ENCODE assay signal across 26 cellular contexts in genomic region chr22:28728621-28729313, GRCh38. TPM values are rescaled to one million over a fixed set of nuclear protein-coding genes. Genes with fewer than 3 reads are reported as not detected.
A peak's percentile ranks its signal among the peaks of the same experiment; 100 is the strongest.
DNase-seq lines count a peak whose midpoint lies in the region; ATAC-seq and TF ChIP-seq lines count a peak whose summit lies in the region.
"Had no signal": no experiment of that assay in that cellular context is flagged by ENCODE, and none has a peak within 500 bp of the region (broad histone marks: within the 10 kb centered on the region; RNA-seq: fewer than 3 reads in every experiment).

No MANE protein-coding gene starts in this region.

- H3K9me3 ChIP-seq in endodermal cell (ENCODE audit: control insufficient read depth, low read length), result no peaks in the 10 kb centered on the region
- H3K9me3 ChIP-seq: SJCRH30, thoracic aorta, vagina had no signal

- no peaks in the 10 kb centered on the region for H3K9me3 Mint-ChIP-seq in activated naive CD8-positive, alpha-beta T cell treated with anti-CD3 and anti-CD28 coated beads, Interleukin-2, amount 50 U/mL, for 24 hours
- no peaks in the 10 kb centered on the region for H3K9me3 Mint-ChIP-seq in activated naive CD8-positive, alpha-beta T cell treated with anti-CD3 and anti-CD28 coated beads for 36 hours
- H3K9me3 Mint-ChIP-seq in endodermal cell (no peaks in the 10 kb centered on the region), memory B cell (no peaks in the 10 kb centered on the region), type B pancreatic cell (no peaks in the 10 kb centered on the region)
- H3K9me3 Mint-ChIP-seq: activated CD4-positive, alpha-beta memory T cell treated with anti-CD3 and anti-CD28 coated beads, Interleukin-2, amount 10 ng/mL, durations not matched to agents 7 days and 5 days; activated naive CD4-positive, alpha-beta T cell treated with anti-CD3 and anti-CD28 coated beads, Interleukin-2, amount 50 U/mL, for 72 hours; CD8-positive, alpha-beta T cell; central memory CD8-positive, alpha-beta T cell had no signal

- peaks cover 37% of the 10 kb centered on the region for H3K36me3 ChIP-seq in endodermal cell (ENCODE audit: control insufficient read depth, insufficient read depth, low read length)
- H3K36me3 ChIP-seq: thoracic aorta, vagina had no signal

- H3K27me3 Mint-ChIP-seq in activated naive CD8-positive, alpha-beta T cell treated with anti-CD3 and anti-CD28 coated beads, Interleukin-2, amount 50 U/mL, for 24 hours, result no peaks in the 10 kb centered on the region
- H3K27me3 Mint-ChIP-seq in activated naive CD8-positive, alpha-beta T cell treated with anti-CD3 and anti-CD28 coated beads for 36 hours, result no peaks in the 10 kb centered on the region
- H3K27me3 Mint-ChIP-seq in endodermal cell (ENCODE audit: insufficient read depth), result no peaks in the 10 kb centered on the region
- H3K27me3 Mint-ChIP-seq in memory B cell, result no peaks in the 10 kb centered on the region
- H3K27me3 Mint-ChIP-seq in type B pancreatic cell, result no peaks in the 10 kb centered on the region
- H3K27me3 Mint-ChIP-seq: activated CD4-positive, alpha-beta memory T cell treated with anti-CD3 and anti-CD28 coated beads, Interleukin-2, amount 10 ng/mL, durations not matched to agents 7 days and 5 days; central memory CD8-positive, alpha-beta T cell had no signal

- no peaks in the 10 kb centered on the region for H3K27me3 ChIP-seq in endodermal cell (ENCODE audit: control insufficient read depth, insufficient read depth, low read length, poor library complexity, severe bottlenecking)
- H3K27me3 ChIP-seq: hepatocyte, SJCRH30, vagina had no signal

- no peak overlapping the region for H3K4me3 Mint-ChIP-seq in activated naive CD8-positive, alpha-beta T cell treated with anti-CD3 and anti-CD28 coated beads, Interleukin-2, amount 50 U/mL, for 24 hours
- H3K4me3 Mint-ChIP-seq in activated naive CD8-positive, alpha-beta T cell treated with anti-CD3 and anti-CD28 coated beads for 36 hours, result no peak overlapping the region
- H3K4me3 Mint-ChIP-seq in endodermal cell (no peak overlapping the region), memory B cell (no peak overlapping the region), type B pancreatic cell (no peak overlapping the region)
- H3K4me3 Mint-ChIP-seq: activated CD4-positive, alpha-beta memory T cell treated with anti-CD3 and anti-CD28 coated beads, Interleukin-2, amount 10 ng/mL, durations not matched to agents 7 days and 5 days; CD8-positive, alpha-beta T cell; central memory CD8-positive, alpha-beta T cell had no signal

- H3K36me3 Mint-ChIP-seq in activated naive CD8-positive, alpha-beta T cell treated with anti-CD3 and anti-CD28 coated beads, Interleukin-2, amount 50 U/mL, for 24 hours (ENCODE audit: low read depth), result peaks cover 12% of the 10 kb centered on the region
- peaks cover 17% of the 10 kb centered on the region for H3K36me3 Mint-ChIP-seq in activated naive CD8-positive, alpha-beta T cell treated with anti-CD3 and anti-CD28 coated beads for 36 hours
- H3K36me3 Mint-ChIP-seq in endodermal cell (ENCODE audit: low read depth), result peaks cover 76% of the 10 kb centered on the region
- peaks cover 22% of the 10 kb centered on the region for H3K36me3 Mint-ChIP-seq in memory B cell
- H3K36me3 Mint-ChIP-seq in type B pancreatic cell, result peaks cover 19% of the 10 kb centered on the region

- no peak overlapping the region for H3K27ac Mint-ChIP-seq in activated naive CD8-positive, alpha-beta T cell treated with anti-CD3 and anti-CD28 coated beads, Interleukin-2, amount 50 U/mL, for 24 hours
- no peak overlapping the region for H3K27ac Mint-ChIP-seq in activated naive CD8-positive, alpha-beta T cell treated with anti-CD3 and anti-CD28 coated beads for 36 hours
- H3K27ac Mint-ChIP-seq in endodermal cell, result peak overlapping the region; percentile 13
- H3K27ac Mint-ChIP-seq in memory B cell, result peak overlapping the region; percentile 13
- peak overlapping the region; percentile 49 for H3K27ac Mint-ChIP-seq in type B pancreatic cell
- H3K27ac Mint-ChIP-seq: activated CD4-positive, alpha-beta memory T cell treated with anti-CD3 and anti-CD28 coated beads, Interleukin-2, amount 10 ng/mL, durations not matched to agents 7 days and 5 days; activated naive CD4-positive, alpha-beta T cell treated with anti-CD3 and anti-CD28 coated beads, Interleukin-2, amount 50 U/mL, for 72 hours; CD8-positive, alpha-beta T cell had no signal

- 94 to 96% methylated on average over 3 to 9 of the region's 10 CpGs for WGBS in endodermal cell (ENCODE audit: insufficient coverage in 1 of 2, insufficient read length in 1 of 2), 2 experiments

- TF ChIP-seq CTCF in endodermal cell (conservative IDR thresholded peaks at IDR 0.05), result no peak
- TF ChIP-seq CTCF in type B pancreatic cell (conservative IDR thresholded peaks at IDR 0.05), result no peak

- H3K9ac ChIP-seq in endodermal cell (ENCODE audit: extremely low read depth, low read length, poor library complexity, severe bottlenecking), result no peak overlapping the region

- H3K4me1 Mint-ChIP-seq in activated naive CD8-positive, alpha-beta T cell treated with anti-CD3 and anti-CD28 coated beads, Interleukin-2, amount 50 U/mL, for 24 hours, result peaks cover 4% of the 10 kb centered on the region
- H3K4me1 Mint-ChIP-seq in activated naive CD8-positive, alpha-beta T cell treated with anti-CD3 and anti-CD28 coated beads for 36 hours, result no peaks in the 10 kb centered on the region
- no peaks in the 10 kb centered on the region for H3K4me1 Mint-ChIP-seq in endodermal cell
- peaks cover 2% of the 10 kb centered on the region for H3K4me1 Mint-ChIP-seq in memory B cell
- H3K4me1 Mint-ChIP-seq in type B pancreatic cell (ENCODE audit: unreplicated experiment), result no peaks in the 10 kb centered on the region
- H3K4me1 Mint-ChIP-seq: central memory CD8-positive, alpha-beta T cell had no signal

- no peak for DNase-seq in activated naive CD8-positive, alpha-beta T cell treated with anti-CD3 and anti-CD28 coated beads, Interleukin-2, amount 50 U/mL, for 24 hours
- DNase-seq in activated naive CD8-positive, alpha-beta T cell treated with anti-CD3 and anti-CD28 coated beads for 36 hours, result no peak
- DNase-seq in endodermal cell, result no peak
- DNase-seq in memory B cell (ENCODE audit: low spot score in 2 of 2), result no peak
- DNase-seq in type B pancreatic cell (ENCODE audit: extremely low spot score, unreplicated experiment), result no peak
- DNase-seq in hypothalamus (lab: John Stamatoyannopoulos, UW), result no peak
- DNase-seq: activated CD4-positive, alpha-beta memory T cell treated with anti-CD3 and anti-CD28 coated beads, Interleukin-2, amount 10 ng/mL, durations not matched to agents 7 days and 5 days; activated CD8-positive, alpha-beta memory T cell treated with anti-CD3 and anti-CD28 coated beads, Interleukin-2, amount 50 U/mL, for 48 hours; CD8-positive, alpha-beta T cell; foreskin melanocyte; NCI-H1105 treated with DMSO at 0.1 percent for 48 hours; NCI-H2029; occipital lobe; SJCRH30; stimulated activated naive CD8-positive, alpha-beta T cell treated with anti-CD3 and anti-CD28 coated beads, Interleukin-15, Interleukin-2, amounts not matched to agents 100 U/mL and 50 U/mL, for 24 hours had no signal

- no peak overlapping the region for H3K27ac ChIP-seq in endodermal cell (ENCODE audit: low read depth, low read length)
- H3K27ac ChIP-seq: 22Rv1, hepatocyte, SJCRH30, skin epidermis, thoracic aorta, vagina had no signal

- peak; percentile 33 for ATAC-seq in activated naive CD8-positive, alpha-beta T cell treated with anti-CD3 and anti-CD28 coated beads, Interleukin-2, amount 50 U/mL, for 24 hours
- ATAC-seq in memory B cell (ENCODE audit: low read depth) (no peak), HG02973 (IDR thresholded peaks at IDR 0.05; ENCODE audit: unreplicated experiment) (no peak), HG03432 (IDR thresholded peaks at IDR 0.05; ENCODE audit: unreplicated experiment) (no peak)
- ATAC-seq: activated naive CD4-positive, alpha-beta T cell treated with anti-CD3 and anti-CD28 coated beads, Interleukin-2, amount 50 U/mL, for 72 hours; CD8-positive, alpha-beta T cell; left lobe of liver; stimulated activated naive CD8-positive, alpha-beta T cell treated with anti-CD3 and anti-CD28 coated beads, Interleukin-15, Interleukin-2, amounts not matched to agents 100 U/mL and 50 U/mL, for 24 hours had no signal

- no peak overlapping the region for H3K4me3 ChIP-seq in endodermal cell (ENCODE audit: low read length)
- H3K4me3 ChIP-seq: hepatocyte, SJCRH30, skin epidermis, thoracic aorta, vagina had no signal

- no peaks in the 10 kb centered on the region for H3K4me1 ChIP-seq in endodermal cell (ENCODE audit: control insufficient read depth, insufficient read depth, low read length)
- H3K4me1 ChIP-seq: SJCRH30, vagina had no signal

RNA-seq across cellular contexts. Expression of gene CHEK2, which starts 12.9 kb away (rescaled TPM):
- 10 to 100 TPM; 11.2 to 11.8 TPM for total RNA-seq in activated naive CD8-positive, alpha-beta T cell treated with anti-CD3 and anti-CD28 coated beads for 36 hours
- 10 to 100 TPM; 67.5 to 72.3 TPM for total RNA-seq in endodermal cell
- 36.1 TPM for polyA plus RNA-seq in endodermal cell (2013, experiment 1 of 2)
- polyA plus RNA-seq in endodermal cell (2013, experiment 2 of 2), result 32.7 TPM
- 18.8 and 34.1 TPM in 2 replicates for total RNA-seq in type B pancreatic cell (ENCODE audit: low replicate concordance)

RNA-seq across cellular contexts. Expression of gene HSCB, which starts 13.1 kb away (rescaled TPM):
- total RNA-seq in activated naive CD8-positive, alpha-beta T cell treated with anti-CD3 and anti-CD28 coated beads for 36 hours, result 10 to 100 TPM; 16.7 to 17.0 TPM
- total RNA-seq in endodermal cell (10 to 100 TPM; 17.7 to 22.4 TPM), type B pancreatic cell (ENCODE audit: low replicate concordance) (11.4 and 13.5 TPM in 2 replicates)
- polyA plus RNA-seq in endodermal cell (2013, experiment 1 of 2), result 19.3 TPM
- 20.0 TPM for polyA plus RNA-seq in endodermal cell (2013, experiment 2 of 2)

RNA-seq across cellular contexts. Expression of gene CCDC117, which starts 43.7 kb away (rescaled TPM):
- 10 to 100 TPM; 27.6 to 29.2 TPM for total RNA-seq in activated naive CD8-positive, alpha-beta T cell treated with anti-CD3 and anti-CD28 coated beads for 36 hours
- total RNA-seq in endodermal cell (10 to 100 TPM; 40.9 TPM), type B pancreatic cell (ENCODE audit: low replicate concordance) (29.0 and 40.8 TPM in 2 replicates)
- polyA plus RNA-seq in endodermal cell (2013, experiment 1 of 2), result 25.1 TPM
- polyA plus RNA-seq in endodermal cell (2013, experiment 2 of 2), result 24.6 TPM

RNA-seq across cellular contexts. Expression of gene TTC28, which starts 49.1 kb away (rescaled TPM):
- 1 to 10 TPM; 1.0 to 1.9 TPM for total RNA-seq in activated naive CD8-positive, alpha-beta T cell treated with anti-CD3 and anti-CD28 coated beads for 36 hours
- total RNA-seq in endodermal cell, result 10 to 100 TPM; 28.6 to 34.0 TPM
- 25.4 TPM for polyA plus RNA-seq in endodermal cell (2013, experiment 1 of 2)
- 25.8 TPM for polyA plus RNA-seq in endodermal cell (2013, experiment 2 of 2)
- 19.2 and 59.2 TPM in 2 replicates for total RNA-seq in type B pancreatic cell (ENCODE audit: low replicate concordance)
- total RNA-seq: HT-29 had no signal

Comparison
In these comparisons a context has a peak if more than half of its experiments do, and no peak if none do; other contexts are left out.
1. H3K27ac Mint-ChIP-seq: peak in endodermal cell (single experiment), memory B cell (single experiment) and type B pancreatic cell (single experiment); none in activated naive CD8-positive, alpha-beta T cell treated with anti-CD3 and anti-CD28 coated beads, Interleukin-2, amount 50 U/mL, for 24 hours (single experiment) and activated naive CD8-positive, alpha-beta T cell treated with anti-CD3 and anti-CD28 coated beads for 36 hours (single experiment).